17 cellular contexts compared by ENCODE assay signal in the genomic region with DNA sequence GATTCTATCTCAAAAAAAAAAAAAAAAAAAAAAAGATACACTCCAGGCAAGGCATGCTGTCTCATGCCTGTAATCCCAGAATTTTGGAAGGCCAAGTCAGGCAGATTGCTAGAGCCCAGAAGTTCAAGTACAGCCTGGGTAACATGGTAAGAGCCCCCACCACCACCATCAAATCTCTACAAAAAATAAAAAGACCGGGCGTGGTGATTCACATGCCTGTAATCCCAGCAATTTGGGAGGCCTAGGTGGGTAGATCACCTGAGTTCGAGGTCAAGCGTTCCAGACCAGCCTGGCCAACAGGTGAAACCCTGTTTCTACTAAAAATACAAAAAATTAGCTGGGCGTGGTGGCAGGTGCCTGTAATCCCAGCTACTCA. TPM values are rescaled to one million over a fixed set of nuclear protein-coding genes. Genes with fewer than 3 reads are reported as not detected.
"Had no signal": no experiment of that assay in that cellular context is flagged by ENCODE, and none has a peak within 500 bp of the region (broad histone marks: within the 10 kb centered on the region; RNA-seq: fewer than 3 reads in every experiment).

No MANE protein-coding gene starts in this region.

- ATAC-seq: esophagus mucosa; gastrocnemius medialis; natural killer cell treated with Interleukin-12 subunit alpha and Interleukin-12 subunit beta and Interleukin-15 and Interleukin-18, amount 100 ng/mL, for 72 hours; stimulated activated naive B cell treated with anti-CD40 and anti-IgM and Interleukin-4, amounts not matched to agents 10 μg/mL and 1 μg/mL and 100 μg/mL, for 72 hours had no signal

- H3K27ac Mint-ChIP-seq: activated B cell treated with CpG ODN at 0.5 μM for 24 hours; activated CD4-positive, alpha-beta memory T cell treated with anti-CD3 and anti-CD28 coated beads for 36 hours; activated naive CD8-positive, alpha-beta T cell treated with anti-CD3 and anti-CD28 coated beads for 36 hours; dendritic cell treated with granulocyte-macrophage colony-stimulating factor and Interleukin-4, amounts not matched to agents 40 ng/mL and 50 ng/mL, for 4 days had no signal

- H3K36me3 ChIP-seq: gastrocnemius medialis, sigmoid colon had no signal

- H3K9me3 Mint-ChIP-seq: activated B cell treated with CpG ODN at 0.5 μM for 24 hours; activated CD4-positive, alpha-beta memory T cell treated with anti-CD3 and anti-CD28 coated beads for 36 hours; activated naive CD8-positive, alpha-beta T cell treated with anti-CD3 and anti-CD28 coated beads for 36 hours; dendritic cell treated with granulocyte-macrophage colony-stimulating factor and Interleukin-4, amounts not matched to agents 40 ng/mL and 50 ng/mL, for 4 days; natural killer cell treated with Interleukin-12 subunit alpha and Interleukin-12 subunit beta and Interleukin-15 and Interleukin-18, amount 100 ng/mL, for 72 hours; stimulated activated naive B cell treated with anti-CD40 and anti-IgM and Interleukin-4, amounts not matched to agents 10 μg/mL and 1 μg/mL and 100 μg/mL, for 72 hours; T-helper 2 cell treated with Interferon-gamma antibody and Interleukin-4, amounts not matched to agents 5 μg/mL and 100 μg/mL, for 36 hours had no signal

- H3K27ac ChIP-seq: sigmoid colon had no signal

- DNase-seq: activated B cell treated with CpG ODN at 0.5 μM for 24 hours; activated CD4-positive, alpha-beta memory T cell treated with anti-CD3 and anti-CD28 coated beads for 36 hours; activated CD4-positive, alpha-beta T cell treated with anti-CD3 and anti-CD28 coated beads for 4 hours; activated naive CD4-positive, alpha-beta T cell; activated naive CD8-positive, alpha-beta T cell treated with anti-CD3 and anti-CD28 coated beads for 36 hours; activated T-cell treated with anti-CD3 and anti-CD28 coated beads for 4 hours; amniotic stem cell; effector CD8-positive, alpha-beta T cell; head of caudate nucleus; sigmoid colon; stimulated activated CD4-positive, alpha-beta T cell treated with anti-CD3 and anti-CD28 coated beads, Interleukin-4, amount 100 ng/mL, for 4 hours; stimulated activated naive B cell treated with anti-CD40 and anti-IgM and Interleukin-4, amounts not matched to agents 10 μg/mL and 1 μg/mL and 100 μg/mL, for 72 hours had no signal

- H3K4me3 ChIP-seq: gastrocnemius medialis, sigmoid colon had no signal

- H3K4me3 Mint-ChIP-seq: dendritic cell treated with granulocyte-macrophage colony-stimulating factor and Interleukin-4, amounts not matched to agents 40 ng/mL and 50 ng/mL, for 4 days had no signal

- H3K27me3 Mint-ChIP-seq: activated B cell treated with CpG ODN at 0.5 μM for 24 hours; activated CD4-positive, alpha-beta memory T cell treated with anti-CD3 and anti-CD28 coated beads for 36 hours; activated naive CD8-positive, alpha-beta T cell treated with anti-CD3 and anti-CD28 coated beads for 36 hours; dendritic cell treated with granulocyte-macrophage colony-stimulating factor and Interleukin-4, amounts not matched to agents 40 ng/mL and 50 ng/mL, for 4 days; natural killer cell treated with Interleukin-12 subunit alpha and Interleukin-12 subunit beta and Interleukin-15 and Interleukin-18, amount 100 ng/mL, for 72 hours; stimulated activated naive B cell treated with anti-CD40 and anti-IgM and Interleukin-4, amounts not matched to agents 10 μg/mL and 1 μg/mL and 100 μg/mL, for 72 hours had no signal

- H3K27me3 ChIP-seq: gastrocnemius medialis, sigmoid colon had no signal

- H3K36me3 Mint-ChIP-seq: natural killer cell treated with Interleukin-12 subunit alpha and Interleukin-12 subunit beta and Interleukin-15 and Interleukin-18, amount 100 ng/mL, for 72 hours had no signal

- H3K9me3 ChIP-seq: gastrocnemius medialis, sigmoid colon had no signal

RNA-seq across cellular contexts. Expression of gene ODAD4, which starts 9.8 kb away (rescaled TPM):
- total RNA-seq: esophagus mucosa had no signal
